ENCODE assay signal across 1 cellular context in genomic region chr17:40803617-40804082, GRCh38.
TF ChIP-seq lines count a peak whose summit lies in the region.

No MANE protein-coding gene starts in this region.

TF ChIP-seq in K562, 482 proteins besides CTCF, POLR2A, EP300 and RAD21 (continued from another document and continues in another):
- TF ChIP-seq, protein P1, sequence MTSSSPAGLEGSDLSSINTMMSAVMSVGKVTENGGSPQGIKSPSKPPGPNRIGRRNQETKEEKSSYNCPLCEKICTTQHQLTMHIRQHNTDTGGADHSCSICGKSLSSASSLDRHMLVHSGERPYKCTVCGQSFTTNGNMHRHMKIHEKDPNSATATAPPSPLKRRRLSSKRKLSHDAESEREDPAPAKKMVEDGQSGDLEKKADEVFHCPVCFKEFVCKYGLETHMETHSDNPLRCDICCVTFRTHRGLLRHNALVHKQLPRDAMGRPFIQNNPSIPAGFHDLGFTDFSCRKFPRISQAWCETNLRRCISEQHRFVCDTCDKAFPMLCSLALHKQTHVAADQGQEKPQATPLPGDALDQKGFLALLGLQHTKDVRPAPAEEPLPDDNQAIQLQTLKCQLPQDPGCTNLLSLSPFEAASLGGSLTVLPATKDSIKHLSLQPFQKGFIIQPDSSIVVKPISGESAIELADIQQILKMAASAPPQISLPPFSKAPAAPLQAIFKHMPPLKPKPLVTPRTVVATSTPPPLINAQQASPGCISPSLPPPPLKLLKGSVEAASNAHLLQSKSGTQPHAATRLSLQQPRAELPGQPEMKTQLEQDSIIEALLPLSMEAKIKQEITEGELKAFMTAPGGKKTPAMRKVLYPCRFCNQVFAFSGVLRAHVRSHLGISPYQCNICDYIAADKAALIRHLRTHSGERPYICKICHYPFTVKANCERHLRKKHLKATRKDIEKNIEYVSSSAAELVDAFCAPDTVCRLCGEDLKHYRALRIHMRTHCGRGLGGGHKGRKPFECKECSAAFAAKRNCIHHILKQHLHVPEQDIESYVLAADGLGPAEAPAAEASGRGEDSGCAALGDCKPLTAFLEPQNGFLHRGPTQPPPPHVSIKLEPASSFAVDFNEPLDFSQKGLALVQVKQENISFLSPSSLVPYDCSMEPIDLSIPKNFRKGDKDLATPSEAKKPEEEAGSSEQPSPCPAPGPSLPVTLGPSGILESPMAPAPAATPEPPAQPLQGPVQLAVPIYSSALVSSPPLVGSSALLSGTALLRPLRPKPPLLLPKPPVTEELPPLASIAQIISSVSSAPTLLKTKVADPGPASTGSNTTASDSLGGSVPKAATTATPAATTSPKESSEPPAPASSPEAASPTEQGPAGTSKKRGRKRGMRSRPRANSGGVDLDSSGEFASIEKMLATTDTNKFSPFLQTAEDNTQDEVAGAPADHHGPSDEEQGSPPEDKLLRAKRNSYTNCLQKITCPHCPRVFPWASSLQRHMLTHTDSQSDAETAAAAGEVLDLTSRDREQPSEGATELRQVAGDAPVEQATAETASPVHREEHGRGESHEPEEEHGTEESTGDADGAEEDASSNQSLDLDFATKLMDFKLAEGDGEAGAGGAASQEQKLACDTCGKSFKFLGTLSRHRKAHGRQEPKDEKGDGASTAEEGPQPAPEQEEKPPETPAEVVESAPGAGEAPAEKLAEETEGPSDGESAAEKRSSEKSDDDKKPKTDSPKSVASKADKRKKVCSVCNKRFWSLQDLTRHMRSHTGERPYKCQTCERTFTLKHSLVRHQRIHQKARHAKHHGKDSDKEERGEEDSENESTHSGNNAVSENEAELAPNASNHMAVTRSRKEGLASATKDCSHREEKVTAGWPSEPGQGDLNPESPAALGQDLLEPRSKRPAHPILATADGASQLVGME (CRISPR knock-in tag; IDR thresholded peaks at IDR 0.05), result no peak
- TF ChIP-seq, protein P2, sequence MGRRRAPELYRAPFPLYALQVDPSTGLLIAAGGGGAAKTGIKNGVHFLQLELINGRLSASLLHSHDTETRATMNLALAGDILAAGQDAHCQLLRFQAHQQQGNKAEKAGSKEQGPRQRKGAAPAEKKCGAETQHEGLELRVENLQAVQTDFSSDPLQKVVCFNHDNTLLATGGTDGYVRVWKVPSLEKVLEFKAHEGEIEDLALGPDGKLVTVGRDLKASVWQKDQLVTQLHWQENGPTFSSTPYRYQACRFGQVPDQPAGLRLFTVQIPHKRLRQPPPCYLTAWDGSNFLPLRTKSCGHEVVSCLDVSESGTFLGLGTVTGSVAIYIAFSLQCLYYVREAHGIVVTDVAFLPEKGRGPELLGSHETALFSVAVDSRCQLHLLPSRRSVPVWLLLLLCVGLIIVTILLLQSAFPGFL (CRISPR knock-in tag; IDR thresholded peaks at IDR 0.05), result peak; percentile 24; the same call in 1 of the 2 replicates
- no peak for TF ChIP-seq PCBP2 (IDR thresholded peaks at IDR 0.05; ENCODE audit: low read depth, low read length, poor library complexity, severe bottlenecking)
- no peak for TF ChIP-seq CGGBP1 (CRISPR knock-in tag; IDR thresholded peaks at IDR 0.05)
- no peak for TF ChIP-seq HSF4 (CRISPR knock-in tag; IDR thresholded peaks at IDR 0.05; ENCODE audit: borderline replicate concordance)
- TF ChIP-seq, protein P3, sequence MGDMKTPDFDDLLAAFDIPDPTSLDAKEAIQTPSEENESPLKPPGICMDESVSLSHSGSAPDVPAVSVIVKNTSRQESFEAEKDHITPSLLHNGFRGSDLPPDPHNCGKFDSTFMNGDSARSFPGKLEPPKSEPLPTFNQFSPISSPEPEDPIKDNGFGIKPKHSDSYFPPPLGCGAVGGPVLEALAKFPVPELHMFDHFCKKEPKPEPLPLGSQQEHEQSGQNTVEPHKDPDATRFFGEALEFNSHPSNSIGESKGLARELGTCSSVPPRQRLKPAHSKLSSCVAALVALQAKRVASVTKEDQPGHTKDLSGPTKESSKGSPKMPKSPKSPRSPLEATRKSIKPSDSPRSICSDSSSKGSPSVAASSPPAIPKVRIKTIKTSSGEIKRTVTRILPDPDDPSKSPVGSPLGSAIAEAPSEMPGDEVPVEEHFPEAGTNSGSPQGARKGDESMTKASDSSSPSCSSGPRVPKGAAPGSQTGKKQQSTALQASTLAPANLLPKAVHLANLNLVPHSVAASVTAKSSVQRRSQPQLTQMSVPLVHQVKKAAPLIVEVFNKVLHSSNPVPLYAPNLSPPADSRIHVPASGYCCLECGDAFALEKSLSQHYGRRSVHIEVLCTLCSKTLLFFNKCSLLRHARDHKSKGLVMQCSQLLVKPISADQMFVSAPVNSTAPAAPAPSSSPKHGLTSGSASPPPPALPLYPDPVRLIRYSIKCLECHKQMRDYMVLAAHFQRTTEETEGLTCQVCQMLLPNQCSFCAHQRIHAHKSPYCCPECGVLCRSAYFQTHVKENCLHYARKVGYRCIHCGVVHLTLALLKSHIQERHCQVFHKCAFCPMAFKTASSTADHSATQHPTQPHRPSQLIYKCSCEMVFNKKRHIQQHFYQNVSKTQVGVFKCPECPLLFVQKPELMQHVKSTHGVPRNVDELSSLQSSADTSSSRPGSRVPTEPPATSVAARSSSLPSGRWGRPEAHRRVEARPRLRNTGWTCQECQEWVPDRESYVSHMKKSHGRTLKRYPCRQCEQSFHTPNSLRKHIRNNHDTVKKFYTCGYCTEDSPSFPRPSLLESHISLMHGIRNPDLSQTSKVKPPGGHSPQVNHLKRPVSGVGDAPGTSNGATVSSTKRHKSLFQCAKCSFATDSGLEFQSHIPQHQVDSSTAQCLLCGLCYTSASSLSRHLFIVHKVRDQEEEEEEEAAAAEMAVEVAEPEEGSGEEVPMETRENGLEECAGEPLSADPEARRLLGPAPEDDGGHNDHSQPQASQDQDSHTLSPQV (IDR thresholded peaks at IDR 0.05), result no peak
- TF ChIP-seq ZNF449 (CRISPR knock-in tag; IDR thresholded peaks at IDR 0.05), result no peak
- no peak for TF ChIP-seq ETS1 (conservative IDR thresholded peaks at IDR 0.05; ENCODE audit: control insufficient read depth, low read depth, low read length)
- TF ChIP-seq AFF1 (IDR thresholded peaks at IDR 0.05; ENCODE audit: low read depth in 1 of 2, partially characterized antibody in 2 of 2), result no peak
- TF ChIP-seq SMC3 (conservative IDR thresholded peaks at IDR 0.05; ENCODE audit: insufficient read depth, low read depth, low read length), result peak; percentile 95
- TF ChIP-seq ELF4 (CRISPR knock-in tag; IDR thresholded peaks at IDR 0.05), result no peak
- TF ChIP-seq PHB2 (IDR thresholded peaks at IDR 0.05; ENCODE audit: low read depth), result no peak
- TF ChIP-seq ZC3H11A (IDR thresholded peaks at IDR 0.05; ENCODE audit: low read depth, low read length), result no peak
- TF ChIP-seq, protein P4, sequence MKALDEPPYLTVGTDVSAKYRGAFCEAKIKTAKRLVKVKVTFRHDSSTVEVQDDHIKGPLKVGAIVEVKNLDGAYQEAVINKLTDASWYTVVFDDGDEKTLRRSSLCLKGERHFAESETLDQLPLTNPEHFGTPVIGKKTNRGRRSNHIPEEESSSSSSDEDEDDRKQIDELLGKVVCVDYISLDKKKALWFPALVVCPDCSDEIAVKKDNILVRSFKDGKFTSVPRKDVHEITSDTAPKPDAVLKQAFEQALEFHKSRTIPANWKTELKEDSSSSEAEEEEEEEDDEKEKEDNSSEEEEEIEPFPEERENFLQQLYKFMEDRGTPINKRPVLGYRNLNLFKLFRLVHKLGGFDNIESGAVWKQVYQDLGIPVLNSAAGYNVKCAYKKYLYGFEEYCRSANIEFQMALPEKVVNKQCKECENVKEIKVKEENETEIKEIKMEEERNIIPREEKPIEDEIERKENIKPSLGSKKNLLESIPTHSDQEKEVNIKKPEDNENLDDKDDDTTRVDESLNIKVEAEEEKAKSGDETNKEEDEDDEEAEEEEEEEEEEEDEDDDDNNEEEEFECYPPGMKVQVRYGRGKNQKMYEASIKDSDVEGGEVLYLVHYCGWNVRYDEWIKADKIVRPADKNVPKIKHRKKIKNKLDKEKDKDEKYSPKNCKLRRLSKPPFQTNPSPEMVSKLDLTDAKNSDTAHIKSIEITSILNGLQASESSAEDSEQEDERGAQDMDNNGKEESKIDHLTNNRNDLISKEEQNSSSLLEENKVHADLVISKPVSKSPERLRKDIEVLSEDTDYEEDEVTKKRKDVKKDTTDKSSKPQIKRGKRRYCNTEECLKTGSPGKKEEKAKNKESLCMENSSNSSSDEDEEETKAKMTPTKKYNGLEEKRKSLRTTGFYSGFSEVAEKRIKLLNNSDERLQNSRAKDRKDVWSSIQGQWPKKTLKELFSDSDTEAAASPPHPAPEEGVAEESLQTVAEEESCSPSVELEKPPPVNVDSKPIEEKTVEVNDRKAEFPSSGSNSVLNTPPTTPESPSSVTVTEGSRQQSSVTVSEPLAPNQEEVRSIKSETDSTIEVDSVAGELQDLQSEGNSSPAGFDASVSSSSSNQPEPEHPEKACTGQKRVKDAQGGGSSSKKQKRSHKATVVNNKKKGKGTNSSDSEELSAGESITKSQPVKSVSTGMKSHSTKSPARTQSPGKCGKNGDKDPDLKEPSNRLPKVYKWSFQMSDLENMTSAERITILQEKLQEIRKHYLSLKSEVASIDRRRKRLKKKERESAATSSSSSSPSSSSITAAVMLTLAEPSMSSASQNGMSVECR (CRISPR knock-in tag; IDR thresholded peaks at IDR 0.05), result no peak
- TF ChIP-seq POLR2H (tag; IDR thresholded peaks at IDR 0.05; ENCODE audit: low read depth), result no peak
- TF ChIP-seq, protein P5, sequence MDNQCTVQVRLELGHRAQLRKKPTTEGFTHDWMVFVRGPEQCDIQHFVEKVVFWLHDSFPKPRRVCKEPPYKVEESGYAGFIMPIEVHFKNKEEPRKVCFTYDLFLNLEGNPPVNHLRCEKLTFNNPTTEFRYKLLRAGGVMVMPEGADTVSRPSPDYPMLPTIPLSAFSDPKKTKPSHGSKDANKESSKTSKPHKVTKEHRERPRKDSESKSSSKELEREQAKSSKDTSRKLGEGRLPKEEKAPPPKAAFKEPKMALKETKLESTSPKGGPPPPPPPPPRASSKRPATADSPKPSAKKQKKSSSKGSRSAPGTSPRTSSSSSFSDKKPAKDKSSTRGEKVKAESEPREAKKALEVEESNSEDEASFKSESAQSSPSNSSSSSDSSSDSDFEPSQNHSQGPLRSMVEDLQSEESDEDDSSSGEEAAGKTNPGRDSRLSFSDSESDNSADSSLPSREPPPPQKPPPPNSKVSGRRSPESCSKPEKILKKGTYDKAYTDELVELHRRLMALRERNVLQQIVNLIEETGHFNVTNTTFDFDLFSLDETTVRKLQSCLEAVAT (IDR thresholded peaks at IDR 0.05), result no peak
- no peak for TF ChIP-seq ELF2 (CRISPR knock-in tag; IDR thresholded peaks at IDR 0.05)
- no peak for TF ChIP-seq YBX1 (IDR thresholded peaks at IDR 0.05)
- no peak for TF ChIP-seq SMAD1 (IDR thresholded peaks at IDR 0.05; ENCODE audit: low read depth, low read length, partially characterized antibody)
- TF ChIP-seq ERF (CRISPR knock-in tag; IDR thresholded peaks at IDR 0.05), result no peak
- TF ChIP-seq TFAM (CRISPR knock-in tag; conservative IDR thresholded peaks at IDR 0.05), result no peak
- TF ChIP-seq RAD51 (IDR thresholded peaks at IDR 0.05; ENCODE audit: borderline replicate concordance, low read depth), result no peak
- no peak for TF ChIP-seq ZNF507 (tag; conservative IDR thresholded peaks at IDR 0.05)
- TF ChIP-seq ELF1 (tag; IDR thresholded peaks at IDR 0.05), result no peak
- TF ChIP-seq STAG1 (CRISPR knock-in tag; IDR thresholded peaks at IDR 0.05; ENCODE audit: borderline replicate concordance), result peak; percentile 76; the same call in 1 of the 2 replicates
